11 cellular contexts compared by ENCODE assay signal in genomic region chr10:26780106-26780792, GRCh38.
DNase-seq lines count a peak whose midpoint lies in the region; ATAC-seq and TF ChIP-seq lines count a peak whose summit lies in the region.
"Had no signal": no experiment of that assay in that cellular context is flagged by ENCODE, and none has a peak within 500 bp of the region (broad histone marks: within the 10 kb centered on the region; RNA-seq: fewer than 3 reads in every experiment).

No MANE protein-coding gene starts in this region.

- no peaks in the 10 kb centered on the region for H4K20me1 ChIP-seq in PC-3 (ENCODE audit: low read length)

- H3K36me3 Mint-ChIP-seq in naive thymus-derived CD4-positive, alpha-beta T cell, result peaks cover 0 to 21% (median 3%) of the 10 kb centered on the region in 5 donors

- intact Hi-C loops in PC-3 (cut with micrococcal nuclease), result no loop called here
- intact Hi-C loops in lower lobe of right lung (cut with DNase I), result no loop called here
- intact Hi-C loops in right cardiac atrium (cut with DNase I), result no loop called here
- intact Hi-C loops in naive thymus-derived CD4-positive, alpha-beta T cell (cut with micrococcal nuclease), result loop anchor here in 1 of 2 donors (2.0 kb wide), 1 partner anchor 13 kb away; no protein-coding TSS in a partner anchor

- H3K9me3 ChIP-seq in PC-3 (ENCODE audit: low read length) (no peaks in the 10 kb centered on the region), lower lobe of right lung (no peaks in the 10 kb centered on the region), right cardiac atrium (ENCODE audit: control insufficient read depth, low read length) (no peaks in the 10 kb centered on the region)
- no peaks in the 10 kb centered on the region for H3K9me3 ChIP-seq in naive thymus-derived CD4-positive, alpha-beta T cell (ENCODE audit: control insufficient read depth in 2 of 3, low read length in 3 of 3)

- no TSS peak for BruUV-seq in PC-3 (replicated peaks; lab: Mats Ljungman, UMichigan)

- peak overlapping the region; percentile 96 for H3K27ac ChIP-seq in PC-3 (ENCODE audit: low read length)
- no peak overlapping the region for H3K27ac ChIP-seq in lower lobe of right lung
- no peak overlapping the region for H3K27ac ChIP-seq in right cardiac atrium (ENCODE audit: low read length)
- no peak overlapping the region for H3K27ac ChIP-seq in naive thymus-derived CD4-positive, alpha-beta T cell (ENCODE audit: low read depth, low read length)

- H3K4me2 ChIP-seq in PC-3 (ENCODE audit: low read length), result peak overlapping the region; percentile 57

- DNase-seq in GM12865 (ENCODE audit: low read depth), result peak; percentile 24
- no peak for DNase-seq in PC-3
- DNase-seq in lower lobe of right lung, result no peak
- DNase-seq in NCI-H510A (lab: John Stamatoyannopoulos, UW), result no peak
- DNase-seq in right cardiac atrium, result no peak
- no peak for DNase-seq in naive thymus-derived CD4-positive, alpha-beta T cell
- no peak for DNase-seq in H4 (ENCODE audit: low spot score)
- DNase-seq: MV-4-11, OCI-M1 had no signal

- H3K9me3 Mint-ChIP-seq in naive thymus-derived CD4-positive, alpha-beta T cell, result no peaks in the 10 kb centered on the region
- H3K9me3 Mint-ChIP-seq: activated naive CD4-positive, alpha-beta T cell treated with anti-CD3 and anti-CD28 coated beads, Interleukin-2, amount 50 U/mL, for 24 hours had no signal

- peaks cover 45% of the 10 kb centered on the region for H3K79me2 ChIP-seq in PC-3 (ENCODE audit: low read length)

- peak overlapping the region in 4 of 9 donors; percentile 6 to 60 (median 52) for H3K27ac Mint-ChIP-seq in naive thymus-derived CD4-positive, alpha-beta T cell
- H3K27ac Mint-ChIP-seq: activated naive CD4-positive, alpha-beta T cell treated with anti-CD3 and anti-CD28 coated beads, Interleukin-2, amount 50 U/mL, for 24 hours had no signal

- H3K27me3 ChIP-seq in PC-3 (ENCODE audit: low read length) (no peaks in the 10 kb centered on the region), lower lobe of right lung (ENCODE audit: low read depth) (no peaks in the 10 kb centered on the region), right cardiac atrium (ENCODE audit: control insufficient read depth, insufficient read depth) (no peaks in the 10 kb centered on the region)
- no peaks in the 10 kb centered on the region for H3K27me3 ChIP-seq in naive thymus-derived CD4-positive, alpha-beta T cell (ENCODE audit: control insufficient read depth in 2 of 2, insufficient read depth in 2 of 2, low read length in 2 of 2)

- H3K36me3 ChIP-seq in PC-3 (ENCODE audit: low read depth, low read length) (no peaks in the 10 kb centered on the region), lower lobe of right lung (no peaks in the 10 kb centered on the region)
- peaks cover 0 to 4% (median 0%) of the 10 kb centered on the region in 3 experiments for H3K36me3 ChIP-seq in naive thymus-derived CD4-positive, alpha-beta T cell (ENCODE audit: control insufficient read depth in 2 of 3, insufficient read depth in 3 of 3, low read length in 3 of 3)

- POLR2A ChIA-PET in PC-3 (lab: Charles Lee; ENCODE audit: unreplicated experiment), result no interaction called here
- POLR2A ChIA-PET in naive thymus-derived CD4-positive, alpha-beta T cell (lab: Charles Lee), result no interaction called here

- peak; percentile 41 for ATAC-seq in GM21723 (IDR thresholded peaks at IDR 0.05; ENCODE audit: unreplicated experiment)
- no peak for ATAC-seq in PC-3
- ATAC-seq in lower lobe of right lung, result peak; percentile 9 to 20
- ATAC-seq in right cardiac atrium, result no peak
- no peak for ATAC-seq in naive thymus-derived CD4-positive, alpha-beta T cell

- H3K9ac ChIP-seq in PC-3 (ENCODE audit: low read length), result no peak overlapping the region

- CTCF ChIA-PET in PC-3 (lab: Charles Lee), result no interaction called here
- CTCF ChIA-PET in naive thymus-derived CD4-positive, alpha-beta T cell (lab: Charles Lee), result interaction anchor here (0.6 kb wide), 1 partner anchor 153 kb away, joined by 3 read pairs; no protein-coding TSS in a partner anchor

- H3K4me1 ChIP-seq in PC-3 (ENCODE audit: insufficient read depth, low read length) (peaks cover 30% of the 10 kb centered on the region), lower lobe of right lung (peaks cover 33% of the 10 kb centered on the region), right cardiac atrium (ENCODE audit: control insufficient read depth, insufficient read depth, low read length) (peaks cover 6% of the 10 kb centered on the region)
- peaks cover 15 to 33% of the 10 kb centered on the region in 2 donors for H3K4me1 ChIP-seq in naive thymus-derived CD4-positive, alpha-beta T cell (ENCODE audit: control insufficient read depth in 2 of 2, insufficient read depth in 2 of 2, low read length in 2 of 2)

- H3K9me2 ChIP-seq in PC-3 (replicated peaks; ENCODE audit: low read length), result no peaks in the 10 kb centered on the region

- peak overlapping the region in 2 of 10 donors; percentile 16 to 26 for H3K4me3 Mint-ChIP-seq in naive thymus-derived CD4-positive, alpha-beta T cell
- H3K4me3 Mint-ChIP-seq: activated naive CD4-positive, alpha-beta T cell treated with anti-CD3 and anti-CD28 coated beads, Interleukin-2, amount 50 U/mL, for 24 hours had no signal

- 97% methylated on average over 8 of the region's 8 CpGs for WGBS in right cardiac atrium

- H2AFZ ChIP-seq in PC-3 (ENCODE audit: low read length), result no peak overlapping the region

- H3K4me3 ChIP-seq in GM12865 (ENCODE audit: low read depth, low read length), result no peak overlapping the region
- H3K4me3 ChIP-seq in PC-3 (ENCODE audit: low read length), result no peak overlapping the region
- H3K4me3 ChIP-seq in lower lobe of right lung, result no peak overlapping the region
- H3K4me3 ChIP-seq in right cardiac atrium (ENCODE audit: low read length), result no peak overlapping the region
- H3K4me3 ChIP-seq in naive thymus-derived CD4-positive, alpha-beta T cell (ENCODE audit: low read length), result no peak overlapping the region

- peaks cover 55 to 98% (median 94%) of the 10 kb centered on the region in 7 donors for H3K4me1 Mint-ChIP-seq in naive thymus-derived CD4-positive, alpha-beta T cell

- no peaks in the 10 kb centered on the region for H3F3A ChIP-seq in PC-3 (ENCODE audit: low read length, unreplicated experiment)

- no peak for TF ChIP-seq CTCF in GM12865 (IDR thresholded peaks at IDR 0.05; ENCODE audit: insufficient read depth, low read depth, low read length, missing control alignments)
- no peak for TF ChIP-seq CTCF in PC-3 (conservative IDR thresholded peaks at IDR 0.05; ENCODE audit: low read depth, low read length)
- TF ChIP-seq CTCF in lower lobe of right lung (IDR thresholded peaks at IDR 0.05), result no peak

- no peaks in the 10 kb centered on the region for H3K27me3 Mint-ChIP-seq in naive thymus-derived CD4-positive, alpha-beta T cell
- H3K27me3 Mint-ChIP-seq: activated naive CD4-positive, alpha-beta T cell treated with anti-CD3 and anti-CD28 coated beads, Interleukin-2, amount 50 U/mL, for 24 hours had no signal

Comparison
In these comparisons a context has a peak if more than half of its experiments do, and no peak if none do; other contexts are left out.
1. ATAC-seq: peak in GM21723 (single experiment) and lower lobe of right lung (2 of 2); none in PC-3 (single experiment), right cardiac atrium (0 of 2) and naive thymus-derived CD4-positive, alpha-beta T cell (single experiment).